Comparison of ENCODE assay signal across 9 cellular contexts in genomic region chr2:218992703-218993344, GRCh38. TPM values are rescaled to one million over a fixed set of nuclear protein-coding genes. Genes with fewer than 3 reads are reported as not detected.
DNase-seq lines count a peak whose midpoint lies in the region; ATAC-seq and TF ChIP-seq lines count a peak whose summit lies in the region.
"Had no signal": no experiment of that assay in that cellular context is flagged by ENCODE, and none has a peak within 500 bp of the region (broad histone marks: within the 10 kb centered on the region; RNA-seq: fewer than 3 reads in every experiment).

No MANE protein-coding gene starts in this region.

- H3K9me3 ChIP-seq in IMR-90 (ENCODE audit: control insufficient read depth, insufficient read depth, low read length), result no peaks in the 10 kb centered on the region
- no peaks in the 10 kb centered on the region for H3K9me3 ChIP-seq in endodermal cell (ENCODE audit: control insufficient read depth, low read length)

- H3K4me3 ChIP-seq in IMR-90 (ENCODE audit: insufficient read depth, low read depth, low read length), result no peak overlapping the region
- peak overlapping the region; percentile 73 for H3K4me3 ChIP-seq in endodermal cell (ENCODE audit: low read length)
- H3K4me3 ChIP-seq in rectal smooth muscle tissue (ENCODE audit: low read length), result peak overlapping the region; percentile 54

- H3K18ac ChIP-seq in IMR-90 (ENCODE audit: low read depth, low read length), result no peak overlapping the region

- H4K8ac ChIP-seq in IMR-90 (ENCODE audit: low read depth in 2 of 2, low read length in 2 of 2), result no peak overlapping the region

- POLR2A ChIA-PET in IMR-90 (lab: Charles Lee; ENCODE audit: unreplicated experiment), result no interaction called here

- H2BK20ac ChIP-seq in IMR-90 (ENCODE audit: low read depth, low read length), result no peak overlapping the region

- TF ChIP-seq RAD21 in IMR-90 (IDR thresholded peaks at IDR 0.05; ENCODE audit: low read length), result no peak

- H3K14ac ChIP-seq in IMR-90 (replicated peaks; ENCODE audit: low read depth, low read length), result no peak overlapping the region

- H3K9me3 Mint-ChIP-seq in Calu3 (ENCODE audit: low read depth, unreplicated experiment) (no peaks in the 10 kb centered on the region), endodermal cell (no peaks in the 10 kb centered on the region)
- no peaks in the 10 kb centered on the region for H3K9me3 Mint-ChIP-seq in activated naive CD4-positive, alpha-beta T cell treated with anti-CD3 and anti-CD28 coated beads for 36 hours

- H3K27me3 ChIP-seq in IMR-90 (ENCODE audit: control insufficient read depth, insufficient read depth, low read length) (peaks cover 90% of the 10 kb centered on the region), endodermal cell (ENCODE audit: control insufficient read depth, insufficient read depth, low read length, poor library complexity, severe bottlenecking) (peaks cover 82% of the 10 kb centered on the region), rectal smooth muscle tissue (ENCODE audit: control insufficient read depth, insufficient read depth, low read length) (peaks cover 72% of the 10 kb centered on the region)

- TF ChIP-seq CTCF in Calu3 (IDR thresholded peaks at IDR 0.05; ENCODE audit: unreplicated experiment) (no peak), IMR-90 (conservative IDR thresholded peaks at IDR 0.05; ENCODE audit: low read depth, low read length) (no peak), endodermal cell (conservative IDR thresholded peaks at IDR 0.05) (no peak)

- no peak overlapping the region for H3K27ac Mint-ChIP-seq in Calu3 (ENCODE audit: unreplicated experiment)
- H3K27ac Mint-ChIP-seq in endodermal cell, result no peak overlapping the region
- H3K27ac Mint-ChIP-seq in activated naive CD4-positive, alpha-beta T cell treated with anti-CD3 and anti-CD28 coated beads for 36 hours, result no peak overlapping the region

- H3K56ac ChIP-seq in IMR-90 (ENCODE audit: extremely low read depth, insufficient read depth, low read length), result no peak overlapping the region

- no peak overlapping the region for H4K91ac ChIP-seq in IMR-90 (ENCODE audit: insufficient read depth, low read depth, low read length)

- H3K4me1 Mint-ChIP-seq in Calu3 (ENCODE audit: low read depth, unreplicated experiment), result peaks cover 9% of the 10 kb centered on the region
- peaks cover 12% of the 10 kb centered on the region for H3K4me1 Mint-ChIP-seq in endodermal cell
- H3K4me1 Mint-ChIP-seq in activated naive CD4-positive, alpha-beta T cell treated with anti-CD3 and anti-CD28 coated beads for 36 hours (ENCODE audit: low read depth), result peaks cover 14% of the 10 kb centered on the region

- TF ChIP-seq POLR2A in IMR-90 (IDR thresholded peaks at IDR 0.05; ENCODE audit: low read depth, low read length), result no peak

- H3K27ac ChIP-seq in IMR-90 (ENCODE audit: insufficient read depth, low read length) (no peak overlapping the region), endodermal cell (ENCODE audit: low read depth, low read length) (no peak overlapping the region), rectal smooth muscle tissue (ENCODE audit: low read depth, low read length) (no peak overlapping the region)

- no peaks in the 10 kb centered on the region; the same call in 1 of the 2 replicates for H4K20me1 ChIP-seq in IMR-90 (ENCODE audit: insufficient read depth, low read length)

- no peak for ATAC-seq in IMR-90 (ENCODE audit: low read depth)
- no peak for ATAC-seq in GM21619 (IDR thresholded peaks at IDR 0.05; ENCODE audit: unreplicated experiment)
- ATAC-seq in GM19324 (IDR thresholded peaks at IDR 0.05; ENCODE audit: low FRiP score, unreplicated experiment), result no peak

- H3K27me3 Mint-ChIP-seq in Calu3 (ENCODE audit: unreplicated experiment) (peaks cover 99% of the 10 kb centered on the region), endodermal cell (ENCODE audit: insufficient read depth) (peaks cover 92% of the 10 kb centered on the region)
- H3K27me3 Mint-ChIP-seq in activated naive CD4-positive, alpha-beta T cell treated with anti-CD3 and anti-CD28 coated beads for 36 hours (ENCODE audit: low read depth), result peaks cover 78% of the 10 kb centered on the region

- peak overlapping the region; percentile 66 for H3K4me3 Mint-ChIP-seq in Calu3 (ENCODE audit: low read depth, unreplicated experiment)
- H3K4me3 Mint-ChIP-seq in endodermal cell, result peak overlapping the region; percentile 19
- no peak overlapping the region for H3K4me3 Mint-ChIP-seq in activated naive CD4-positive, alpha-beta T cell treated with anti-CD3 and anti-CD28 coated beads for 36 hours

- no peak overlapping the region for H2BK5ac ChIP-seq in IMR-90 (ENCODE audit: low read depth, low read length, poor library complexity, severe bottlenecking)

- no peaks in the 10 kb centered on the region for H3K79me1 ChIP-seq in IMR-90 (ENCODE audit: low read depth in 1 of 2, low read length in 2 of 2)

- intact Hi-C loops in Calu3 (cut with micrococcal nuclease; ENCODE audit: unreplicated experiment) (no loop called here), IMR-90 (cut with micrococcal nuclease) (no loop called here)
- intact Hi-C loops in activated naive CD4-positive, alpha-beta T cell treated with anti-CD3 and anti-CD28 coated beads for 36 hours (cut with micrococcal nuclease), result loop anchor here (1.0 kb wide), 1 partner anchor 13 kb away; no protein-coding TSS in a partner anchor

- no peak overlapping the region for H4K5ac ChIP-seq in IMR-90 (ENCODE audit: low read depth, low read length)

- H3K36me3 ChIP-seq in IMR-90 (ENCODE audit: control insufficient read depth, insufficient read depth, low read length) (no peaks in the 10 kb centered on the region), endodermal cell (ENCODE audit: control insufficient read depth, insufficient read depth, low read length) (no peaks in the 10 kb centered on the region), rectal smooth muscle tissue (ENCODE audit: control insufficient read depth, insufficient read depth, low read length) (no peaks in the 10 kb centered on the region)

- CTCF ChIA-PET in Calu3 (lab: Charles Lee), result interaction anchor here (1.7 kb wide), 1 partner anchor 9 kb away, joined by 4 read pairs; no protein-coding TSS in a partner anchor
- CTCF ChIA-PET in IMR-90 (lab: Yijun Ruan, JAX), result interaction anchor here (1.5 kb wide), 1 partner anchor 13 kb away, joined by 5 read pairs; no protein-coding TSS in a partner anchor
- CTCF ChIA-PET in activated naive CD4-positive, alpha-beta T cell treated with anti-CD3 and anti-CD28 coated beads for 36 hours (lab: Charles Lee), result interaction anchor here (0.7 kb wide), 1 partner anchor 65 kb away, joined by 3 read pairs; no protein-coding TSS in a partner anchor

- 2% methylated on average over 23 of the region's 44 CpGs; no CpG with 5 or more reads in 1 of the 2 experiments for WGBS in IMR-90 (ENCODE audit: extremely low coverage in 2 of 2, insufficient read length in 1 of 2), 2 experiments
- WGBS in endodermal cell (ENCODE audit: insufficient coverage in 1 of 2, insufficient read length in 1 of 2), 2 experiments, result 7% methylated on average over 13 to 44 of the region's 44 CpGs

- H2BK120ac ChIP-seq in IMR-90 (ENCODE audit: low read depth, low read length), result no peak overlapping the region

- no peak overlapping the region; the same call in 1 of the 2 replicates for H3K4me2 ChIP-seq in IMR-90 (ENCODE audit: low read depth, low read length)

- no peak overlapping the region for H3K23ac ChIP-seq in IMR-90 (ENCODE audit: low read depth, low read length)

- peaks cover 3% of the 10 kb centered on the region; the same call in 1 of the 2 replicates for H3K9me1 ChIP-seq in IMR-90 (ENCODE audit: insufficient read depth, low read length)

- H3K9ac ChIP-seq in IMR-90 (ENCODE audit: low read depth, low read length) (no peak overlapping the region), endodermal cell (ENCODE audit: extremely low read depth, low read length, poor library complexity, severe bottlenecking) (no peak overlapping the region), rectal smooth muscle tissue (ENCODE audit: low read length) (no peak overlapping the region)

- DNase-seq in Calu3 (no peak), IMR-90 (no peak), endodermal cell (peak; percentile 73), GM19238 (ENCODE audit: insufficient read length, low spot score) (no peak)
- no peak for DNase-seq in activated naive CD4-positive, alpha-beta T cell treated with anti-CD3 and anti-CD28 coated beads for 36 hours
- DNase-seq: activated CD4-positive, alpha-beta T cell treated with anti-CD3 and anti-CD28 coated beads for 1 hour had no signal

- no TSS peak for BruUV-seq in Calu3 (replicated peaks; lab: Mats Ljungman, UMichigan)
- BruUV-seq in IMR-90 (replicated peaks; lab: Mats Ljungman, UMichigan), result no TSS peak

- in situ Hi-C loops in IMR-90 (cut with MboI; ENCODE audit: low sequenced_read_pairs), result no loop called here

- no peak overlapping the region for H2AK5ac ChIP-seq in IMR-90 (ENCODE audit: low read depth, low read length)

- H2AFZ ChIP-seq in IMR-90 (replicated peaks; ENCODE audit: low read length, poor library complexity), result peak overlapping the region; percentile 58

- peaks cover 5% of the 10 kb centered on the region for H3K36me3 Mint-ChIP-seq in Calu3 (ENCODE audit: insufficient read depth, unreplicated experiment)
- H3K36me3 Mint-ChIP-seq in endodermal cell (ENCODE audit: low read depth), result no peaks in the 10 kb centered on the region
- no peaks in the 10 kb centered on the region for H3K36me3 Mint-ChIP-seq in activated naive CD4-positive, alpha-beta T cell treated with anti-CD3 and anti-CD28 coated beads for 36 hours (ENCODE audit: low read depth)

- dilution Hi-C loops in IMR-90 (cut with HindIII; ENCODE audit: low sequenced_read_pairs, unreplicated experiment), result no loop called here

- no peaks in the 10 kb centered on the region; the same call in 1 of the 2 replicates for H3K4me1 ChIP-seq in IMR-90 (ENCODE audit: control insufficient read depth, insufficient read depth, low read length)
- H3K4me1 ChIP-seq in endodermal cell (ENCODE audit: control insufficient read depth, insufficient read depth, low read length), result peaks cover 8% of the 10 kb centered on the region
- peaks cover 7% of the 10 kb centered on the region for H3K4me1 ChIP-seq in rectal smooth muscle tissue (ENCODE audit: control insufficient read depth, insufficient read depth, low read length)

- H2BK15ac ChIP-seq in IMR-90 (ENCODE audit: low read depth, low read length), result no peak overlapping the region

- H2AK9ac ChIP-seq in IMR-90 (replicated peaks; ENCODE audit: low read depth, low read length, poor library complexity), result peak overlapping the region; percentile 70

- H3K4ac ChIP-seq in IMR-90 (ENCODE audit: low read depth, low read length), result no peak overlapping the region

RNA-seq across cellular contexts. Expression of gene CRYBA2, which starts 0.4 kb away (rescaled TPM):
- not detected in 2 replicates for total RNA-seq in Calu3 (2022)
- not detected in 2 replicates for total RNA-seq in IMR-90 (2012; rRNA removed)
- polyA plus RNA-seq in IMR-90 (2012; rRNA removed), result not detected in 2 replicates
- polyA plus RNA-seq in IMR-90 (2012; cell fraction: cytosol; rRNA removed), result not detected in 2 replicates
- not detected in 2 replicates for polyA plus RNA-seq in IMR-90 (2012; cell fraction: nucleus; rRNA removed; ENCODE audit: low replicate concordance)
- total RNA-seq in endodermal cell, result 1 to 10 TPM; 2.6 to 3.5 TPM
- polyA plus RNA-seq in endodermal cell (2013, experiment 1 of 2), result not detected
- polyA plus RNA-seq in endodermal cell (2013, experiment 2 of 2), result not detected
- total RNA-seq in activated naive CD4-positive, alpha-beta T cell treated with anti-CD3 and anti-CD28 coated beads for 36 hours, result not detected

RNA-seq across cellular contexts. Expression of gene FEV, which starts 7.8 kb away (rescaled TPM):
- total RNA-seq in Calu3 (2022), result not detected in 2 replicates
- total RNA-seq in IMR-90 (2012; rRNA removed), result not detected in 2 replicates
- polyA plus RNA-seq in IMR-90 (2012; rRNA removed), result not detected in 2 replicates
- polyA plus RNA-seq in IMR-90 (2012; cell fraction: cytosol; rRNA removed), result not detected in 2 replicates
- polyA plus RNA-seq in IMR-90 (2012; cell fraction: nucleus; rRNA removed; ENCODE audit: low replicate concordance), result not detected in 2 replicates
- not detected for total RNA-seq in endodermal cell
- 0.11 TPM for polyA plus RNA-seq in endodermal cell (2013, experiment 1 of 2)
- polyA plus RNA-seq in endodermal cell (2013, experiment 2 of 2), result not detected
- total RNA-seq in activated naive CD4-positive, alpha-beta T cell treated with anti-CD3 and anti-CD28 coated beads for 36 hours, result not detected

RNA-seq across cellular contexts. Expression of gene CDK5R2, which starts 33.4 kb away (rescaled TPM):
- total RNA-seq in Calu3 (2022), result 0.59 and 0.86 TPM in 2 replicates
- not detected in 2 replicates for total RNA-seq in IMR-90 (2012; rRNA removed)
- not detected in 2 replicates for polyA plus RNA-seq in IMR-90 (2012; rRNA removed)
- 0.09 and 0.21 TPM in 2 replicates for polyA plus RNA-seq in IMR-90 (2012; cell fraction: cytosol; rRNA removed)
- polyA plus RNA-seq in IMR-90 (2012; cell fraction: nucleus; rRNA removed; ENCODE audit: low replicate concordance), result 0.03 and 0.07 TPM in 2 replicates
- total RNA-seq in endodermal cell, result under 1 TPM; 0.81 to 0.95 TPM
- 4.7 TPM for polyA plus RNA-seq in endodermal cell (2013, experiment 1 of 2)
- polyA plus RNA-seq in endodermal cell (2013, experiment 2 of 2), result 4.8 TPM
- not detected for total RNA-seq in activated naive CD4-positive, alpha-beta T cell treated with anti-CD3 and anti-CD28 coated beads for 36 hours

RNA-seq across cellular contexts. Expression of gene CFAP65, which starts 48.5 kb away (rescaled TPM):
- total RNA-seq in Calu3 (2022) (0.68 and 1.3 TPM in 2 replicates), IMR-90 (2012; rRNA removed) (not detected in 2 replicates), endodermal cell (1 to 10 TPM in 1 of 2 donors, under 1 TPM in 1; 0.84 to 1.5 TPM)
- not detected in 2 replicates for polyA plus RNA-seq in IMR-90 (2012; rRNA removed)
- polyA plus RNA-seq in IMR-90 (2012; cell fraction: cytosol; rRNA removed), result not detected in 2 replicates
- polyA plus RNA-seq in IMR-90 (2012; cell fraction: nucleus; rRNA removed; ENCODE audit: low replicate concordance), result 0.01 TPM in 1 of 2 replicates, not detected in the other
- 1.2 TPM for polyA plus RNA-seq in endodermal cell (2013, experiment 1 of 2)
- polyA plus RNA-seq in endodermal cell (2013, experiment 2 of 2), result 0.83 TPM
- not detected for total RNA-seq in activated naive CD4-positive, alpha-beta T cell treated with anti-CD3 and anti-CD28 coated beads for 36 hours
